8 cellular contexts compared by ENCODE assay signal in the genomic region with DNA sequence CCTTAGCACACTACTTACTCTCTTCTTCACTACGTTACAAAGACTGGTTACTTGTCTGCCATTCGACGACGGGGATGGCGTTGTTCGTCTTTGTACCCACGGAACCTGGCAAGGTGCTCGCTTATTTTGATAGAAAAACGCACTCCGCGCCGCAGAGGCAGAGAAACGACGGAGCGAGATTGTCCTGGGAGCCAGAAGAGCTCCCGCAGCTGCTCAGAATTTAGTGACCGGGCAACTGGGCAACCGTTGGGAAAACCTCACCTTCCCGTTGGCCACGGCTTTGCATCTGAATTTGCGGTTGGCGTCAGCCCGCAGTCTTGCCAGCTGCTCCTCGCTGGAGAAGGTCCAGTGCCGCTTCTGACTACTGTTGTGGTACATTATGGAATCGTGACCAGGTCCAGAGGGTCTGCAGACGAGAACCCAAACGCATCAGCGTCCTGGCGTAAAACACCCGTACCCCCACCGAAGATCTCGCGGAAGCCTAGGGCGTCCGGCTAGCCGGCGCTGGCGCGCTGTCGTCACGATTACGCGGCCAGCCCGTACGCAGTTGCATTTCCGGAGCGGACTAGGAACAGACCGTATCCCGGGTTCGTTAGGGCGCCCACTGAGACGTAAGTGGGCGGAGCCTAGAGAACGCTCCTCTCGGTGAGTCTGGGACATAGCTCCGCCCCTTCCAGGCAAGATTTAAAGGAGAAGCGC. TPM values are rescaled to one million over a fixed set of nuclear protein-coding genes. Genes with fewer than 3 reads are reported as not detected.
A peak's percentile ranks its signal among the peaks of the same experiment; 100 is the strongest.
DNase-seq lines count a peak whose midpoint lies in the region; ATAC-seq and TF ChIP-seq lines count a peak whose summit lies in the region.

TSS of gene CCNH (minus strand) at position 514 of the 699 bp plus-strand sequence. CDS start at position 378, 136 bp downstream.

- H3K27me3 ChIP-seq in left ventricle myocardium inferior (ENCODE audit: low read depth): no peaks in the 10 kb centered on the region

- H3K9me3 ChIP-seq in left ventricle myocardium inferior (replicated peaks): no peaks in the 10 kb centered on the region

- peak within 1 kb of the TSS; percentile 81 for H3K4me3 ChIP-seq in left ventricle myocardium inferior

- no peak for TF ChIP-seq CTCF in left ventricle myocardium inferior (IDR thresholded peaks at IDR 0.05; ENCODE audit: borderline replicate concordance)
- no peak for TF ChIP-seq CTCF in progenitor cell of endocrine pancreas (IDR thresholded peaks at IDR 0.05; ENCODE audit: unreplicated experiment)

- no peaks in the 10 kb centered on the region for H3K27me3 Mint-ChIP-seq in progenitor cell of endocrine pancreas

- H3K4me1 Mint-ChIP-seq in progenitor cell of endocrine pancreas (ENCODE audit: low read depth): peaks cover 12% of the 10 kb centered on the region

- H3K36me3 Mint-ChIP-seq in progenitor cell of endocrine pancreas (ENCODE audit: insufficient read depth): peaks cover 8% of the 10 kb centered on the region

- H3K9me3 Mint-ChIP-seq in progenitor cell of endocrine pancreas (ENCODE audit: low read depth): no peaks in the 10 kb centered on the region

- H3K4me1 ChIP-seq in left ventricle myocardium inferior: peaks cover 34% of the 10 kb centered on the region

- peak; percentile 99 for ATAC-seq in GM18498 (IDR thresholded peaks at IDR 0.05; ENCODE audit: unreplicated experiment)
- ATAC-seq in HG02938 (IDR thresholded peaks at IDR 0.05; ENCODE audit: unreplicated experiment): peak; percentile 99

- peaks cover 23% of the 10 kb centered on the region for H3K36me3 ChIP-seq in left ventricle myocardium inferior

- H3K27ac Mint-ChIP-seq in progenitor cell of endocrine pancreas: peak within 1 kb of the TSS; percentile 91

- intact Hi-C loops in left ventricle myocardium inferior (cut with micrococcal nuclease): no loop called here

- DNase-seq in NCI-H187 (lab: John Stamatoyannopoulos, UW) (peak; percentile 75 to 96), T-helper 2 cell (peak; percentile 85 to 99 (median 96)), left ventricle myocardium inferior (peak; percentile 97), progenitor cell of endocrine pancreas (ENCODE audit: low spot score, unreplicated experiment) (peak; percentile 88), ureter (ENCODE audit: low spot score) (peak; percentile 97)

- peak within 1 kb of the TSS; percentile 85 for H3K4me3 Mint-ChIP-seq in progenitor cell of endocrine pancreas (ENCODE audit: low read depth)

- H3K27ac ChIP-seq in angular gyrus (ENCODE audit: low read depth, low read length) (peak within 1 kb of the TSS; percentile 97), left ventricle myocardium inferior (replicated peaks) (peak within 1 kb of the TSS; percentile 95)

RNA-seq across cellular contexts. Expression of gene CCNH, which starts in this region (rescaled TPM):
- total RNA-seq in left ventricle myocardium inferior (20.3 TPM), progenitor cell of endocrine pancreas (38.1 and 44.6 TPM in 2 replicates), ureter (68.6 TPM)

Comparison
In these comparisons a context has a peak if more than half of its experiments do, and no peak if none do; other contexts are left out.
1. Peak in every context shown above with its lines: DNase-seq, ATAC-seq, H3K4me3 ChIP-seq and H3K27ac ChIP-seq.